ENCODE assay signal across 1 cellular context in genomic region chr14:34982421-34983147, GRCh38.
A peak's percentile ranks its signal among the peaks of the same experiment; 100 is the strongest.
TF ChIP-seq lines count a peak whose summit lies in the region.

SRP54 (plus strand) TSS chr14:34982992; CDS start chr14:34996710, 13,718 bp downstream.

TF ChIP-seq in SK-N-SH, 30 proteins besides CTCF, POLR2A, EP300 and RAD21 (continued from another document):
- TF ChIP-seq PBX3 (IDR thresholded peaks at IDR 0.05) (peak; percentile 42; the same call in 1 of the 2 replicates), FOSL2 (IDR thresholded peaks at IDR 0.05; ENCODE audit: borderline replicate concordance, low read depth) (no peak), SIN3A (IDR thresholded peaks at IDR 0.05; ENCODE audit: borderline replicate concordance, low read depth, low read length) (peak; percentile 42; the same call in 1 of the 2 replicates), TAF1 (IDR thresholded peaks at IDR 0.05; ENCODE audit: borderline replicate concordance, low read depth, low read length) (peak; percentile 80), GABPA (IDR thresholded peaks at IDR 0.05; ENCODE audit: low read depth) (peak; percentile 99), SMC3 (IDR thresholded peaks at IDR 0.05; ENCODE audit: low read depth, low read length) (peak; percentile 17; the same call in 1 of the 2 replicates), USF2 (IDR thresholded peaks at IDR 0.05; ENCODE audit: borderline replicate concordance, low read depth, low read length) (peak; percentile 18; the same call in 1 of the 2 replicates)
